Comparison of ENCODE assay signal across 12 cellular contexts in genomic region chr10:95792211-95792780, GRCh38. TPM values are rescaled to one million over a fixed set of nuclear protein-coding genes. Genes with fewer than 3 reads are reported as not detected.
DNase-seq lines count a peak whose midpoint lies in the region; ATAC-seq and TF ChIP-seq lines count a peak whose summit lies in the region.
"Had no signal": no experiment of that assay in that cellular context is flagged by ENCODE, and none has a peak within 500 bp of the region (broad histone marks: within the 10 kb centered on the region; RNA-seq: fewer than 3 reads in every experiment).

No MANE protein-coding gene starts in this region.

- no peaks in the 10 kb centered on the region for H3K9me2 ChIP-seq in GM23248 (ENCODE audit: insufficient read depth)

- H3K9ac ChIP-seq in GM23248: no peak overlapping the region

- H3K9me3 ChIP-seq in GM23248 (ENCODE audit: low read depth): no peaks in the 10 kb centered on the region
- H3K9me3 ChIP-seq in spleen: no peaks in the 10 kb centered on the region

- TF ChIP-seq CTCF in fibroblast of pulmonary artery (IDR thresholded peaks at IDR 0.05; ENCODE audit: low read length, missing control alignments) (no peak), spleen (IDR thresholded peaks at IDR 0.05 in 8 of 11, conservative IDR thresholded peaks at IDR 0.05 in 3 of 11) (no peak)

- H3K4me2 ChIP-seq in GM23248 (ENCODE audit: unreplicated experiment): no peak overlapping the region

- in situ Hi-C loops in GM23248 (cut with MboI): no loop called here

- H3K4me1 ChIP-seq in GM23248 (ENCODE audit: insufficient read depth): peaks cover 17% of the 10 kb centered on the region
- peaks cover 5 to 96% (median 46%) of the 10 kb centered on the region in 6 donors for H3K4me1 ChIP-seq in spleen

- 35 to 37% methylated on average over 2 of the region's 2 CpGs for WGBS in GM23248 (ENCODE audit: low coverage in 1 of 2, low lambda C conversion rate in 2 of 2, missing lambda C conversion rate in 2 of 2), 2 experiments
- 46 to 88% (median 73%) methylated on average over 2 of the region's 2 CpGs for WGBS in spleen, 5 donors

- H3K27ac ChIP-seq in GM23248 (no peak overlapping the region), spleen (peak overlapping the region; percentile 53 to 86 (median 80))
- H3K27ac ChIP-seq: VCaP had no signal

- intact Hi-C loops in spleen (cut with DNase I; ENCODE audit: low total_unique reads): no loop called here

- H3K4me3 ChIP-seq in GM23248: no peak overlapping the region
- no peak overlapping the region for H3K4me3 ChIP-seq in fibroblast of pulmonary artery (replicated peaks; ENCODE audit: low read depth, low read length)
- H3K4me3 ChIP-seq in spleen: no peak overlapping the region

- H2AFZ ChIP-seq in GM23248: no peak overlapping the region

- no peaks in the 10 kb centered on the region for H3K27me3 ChIP-seq in GM23248 (replicated peaks; ENCODE audit: insufficient read depth)
- H3K27me3 ChIP-seq in spleen (replicated peaks in 1 of 7): no peaks in the 10 kb centered on the region

- ATAC-seq in HG03135 (IDR thresholded peaks at IDR 0.05; ENCODE audit: unreplicated experiment): no peak
- ATAC-seq: HCT116, Panc1 had no signal

- H3K36me3 ChIP-seq in GM23248 (ENCODE audit: low read depth): no peaks in the 10 kb centered on the region
- H3K36me3 ChIP-seq in spleen: no peaks in the 10 kb centered on the region

- peaks cover 4% of the 10 kb centered on the region for H3F3A ChIP-seq in GM23248 (ENCODE audit: insufficient read depth)

- no peaks in the 10 kb centered on the region for H3K79me2 ChIP-seq in GM23248 (ENCODE audit: insufficient read depth)

- H4K20me1 ChIP-seq in GM23248 (ENCODE audit: insufficient read depth): no peaks in the 10 kb centered on the region

- no peak for TF ChIP-seq POLR2A in spleen (IDR thresholded peaks at IDR 0.05)

- DNase-seq in GM23248 (peak; percentile 15), OCI-M1 (lab: John Stamatoyannopoulos, UW) (peak; percentile 78), fibroblast of pulmonary artery (ENCODE audit: low read depth) (peak; percentile 14), spleen (no peak), iPS-NIHi7 (ENCODE audit: extremely low spot score) (no peak), DMS79 treated with DMSO at 0.1 percent for 48 hours (lab: John Stamatoyannopoulos, UW) (no peak)
- DNase-seq: KG1, posterior cingulate gyrus had no signal

RNA-seq across cellular contexts. Expression of gene ENTPD1, which starts 36.3 kb away (rescaled TPM):
- not detected in 2 replicates for total RNA-seq in GM23248 (2014; rRNA removed; shearing (Covaris generic))
- polyA plus RNA-seq in GM23248 (2016; fragmentation: Nextera tagmentation; extraction: Ambion mirVana): 0.29 and 0.35 TPM in 2 replicates
- total RNA-seq in spleen: 10 to 100 TPM; 52.6 to 92.9 (median 64.1) TPM
- 10 to 100 TPM; 14.1 to 19.7 (median 14.6) TPM for polyA plus RNA-seq in spleen

Comparison
In these comparisons a context has a peak if more than half of its experiments do, and no peak if none do; other contexts are left out.
1. DNase-seq: peak in GM23248 (single experiment), OCI-M1 (single experiment) and fibroblast of pulmonary artery (single experiment); none in spleen (single experiment), iPS-NIHi7 (single experiment) and DMS79 treated with DMSO at 0.1 percent for 48 hours (single experiment).
2. RNA of gene ENTPD1, which starts 36.3 kb away (total RNA-seq): 52.6 to 92.9 TPM in spleen; not detected in GM23248; every median in the first group is over 10 times any median in the second.